8 cellular contexts compared by ENCODE assay signal in the genomic region with DNA sequence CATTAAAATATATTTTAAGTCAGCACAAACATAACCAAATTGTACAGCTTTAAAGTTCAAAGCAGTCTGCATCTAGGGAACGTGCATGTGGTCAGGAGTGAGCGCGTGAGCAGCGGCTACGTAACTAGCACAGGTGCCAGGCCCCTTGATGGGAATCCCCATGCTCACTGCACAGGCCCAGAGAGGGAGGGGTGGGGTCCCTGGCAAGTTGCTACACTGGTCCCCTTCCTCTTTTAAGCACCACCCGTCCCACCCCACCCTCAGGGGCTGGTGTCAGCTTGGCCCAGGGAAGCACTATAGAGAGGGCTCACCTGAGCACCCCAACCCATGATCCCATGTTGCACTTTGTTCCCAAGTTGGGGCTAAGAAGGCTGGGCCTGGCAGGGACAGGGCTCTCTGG. TPM values are rescaled to one million over a fixed set of nuclear protein-coding genes. Genes with fewer than 3 reads are reported as not detected.
DNase-seq lines count a peak whose midpoint lies in the region; ATAC-seq, FAIRE-seq and TF ChIP-seq lines count a peak whose summit lies in the region.

No MANE protein-coding gene starts in this region.

- DNase-seq in A549 (ENCODE audit: low read depth in 1 of 2, low spot score in 1 of 2) (no peak), HFF-Myc (ENCODE audit: extremely low read depth, low read depth) (no peak), adrenal gland (peak in 6 of 7 donors; percentile 46 to 70 (median 62)), kidney epithelial cell (ENCODE audit: low read depth) (no peak), thoracic aorta (ENCODE audit: low spot score) (no peak), AG08396 (ENCODE audit: low spot score) (no peak), foreskin melanocyte (no peak)

- ATAC-seq in A549, result no peak
- ATAC-seq in thoracic aorta (ENCODE audit: insufficient number of reproducible peaks, low FRiP score, low read depth), result no peak
- ATAC-seq in GM21390 (IDR thresholded peaks at IDR 0.05; ENCODE audit: unreplicated experiment), result no peak

- H3K36me3 ChIP-seq in adrenal gland (replicated peaks in 1 of 2), result peaks cover 0 to 58% of the 10 kb centered on the region in 2 donors
- H3K36me3 ChIP-seq in kidney epithelial cell (ENCODE audit: control insufficient read depth, insufficient read depth, low read length), result peaks cover 1% of the 10 kb centered on the region
- peaks cover 20% of the 10 kb centered on the region for H3K36me3 ChIP-seq in thoracic aorta

- H3K9me3 ChIP-seq in A549, result no peaks in the 10 kb centered on the region
- no peaks in the 10 kb centered on the region for H3K9me3 ChIP-seq in adrenal gland (replicated peaks in 1 of 3)
- H3K9me3 ChIP-seq in thoracic aorta, result no peaks in the 10 kb centered on the region

- H3K4me1 ChIP-seq in A549, result peaks cover 14% of the 10 kb centered on the region
- H3K4me1 ChIP-seq in adrenal gland (replicated peaks in 1 of 2), result peaks cover 14 to 23% of the 10 kb centered on the region in 2 donors
- H3K4me1 ChIP-seq in thoracic aorta (ENCODE audit: control insufficient read depth in 1 of 2, low read depth in 2 of 2), result peaks cover 13 to 31% of the 10 kb centered on the region in 2 donors

- TF ChIP-seq EP300 in A549 (IDR thresholded peaks at IDR 0.05), result no peak

- POLR2A ChIA-PET in A549 (lab: Yijun Ruan, JAX), result no interaction called here

- no peaks in the 10 kb centered on the region for H3K27me3 ChIP-seq in adrenal gland
- no peaks in the 10 kb centered on the region for H3K27me3 ChIP-seq in kidney epithelial cell (ENCODE audit: control insufficient read depth, insufficient read depth, low read length)
- no peaks in the 10 kb centered on the region for H3K27me3 ChIP-seq in thoracic aorta (replicated peaks; ENCODE audit: insufficient read depth)

- TF ChIP-seq POLR2A in A549 (IDR thresholded peaks at IDR 0.05; ENCODE audit: low read length) (no peak), adrenal gland (IDR thresholded peaks at IDR 0.05) (no peak)

- H3K4me3 ChIP-seq in A549 (peak overlapping the region; percentile 54), HFF-Myc (replicated peaks; ENCODE audit: low read depth, low read length) (peak overlapping the region; percentile 92), adrenal gland (peak overlapping the region in 1 of 4 donors; percentile 95), kidney epithelial cell (ENCODE audit: low read depth, low read length) (peak overlapping the region; percentile 55), thoracic aorta (peak overlapping the region; percentile 97)

- no peak for TF ChIP-seq RAD21 in A549 (conservative IDR thresholded peaks at IDR 0.05 in 1 of 2, IDR thresholded peaks at IDR 0.05 in 1 of 2)

- peak overlapping the region; percentile 92 to 99 for H3K27ac ChIP-seq in A549
- H3K27ac ChIP-seq in adrenal gland, result peak overlapping the region; percentile 83 to 99 (median 95)
- peak overlapping the region; percentile 83 to 92 for H3K27ac ChIP-seq in thoracic aorta

- intact Hi-C loops in adrenal gland (cut with DNase I), result no loop called here

- peak overlapping the region; percentile 80 for H3K4me2 ChIP-seq in A549

- CTCF ChIA-PET in A549 (lab: Yijun Ruan, JAX), result interaction anchor here (1.2 to 2.1 kb wide), 2 partner anchors 12 to 116 kb away, joined by 3 to 7 read pairs; no protein-coding TSS in a partner anchor

- TF ChIP-seq CTCF in A549 (IDR thresholded peaks at IDR 0.05) (no peak), HFF-Myc (IDR thresholded peaks at IDR 0.05; ENCODE audit: low read depth, low read length, missing control alignments) (no peak), adrenal gland (IDR thresholded peaks at IDR 0.05) (no peak), kidney epithelial cell (IDR thresholded peaks at IDR 0.05; ENCODE audit: insufficient read depth, low read length, poor library complexity, severe bottlenecking) (no peak), thoracic aorta (IDR thresholded peaks at IDR 0.05) (no peak)

- WGBS in A549 (ENCODE audit: missing lambda C conversion rate), result 63% methylated on average over 6 of the region's 6 CpGs
- 0 to 28% (median 17%) methylated on average over 1 to 6 of the region's 6 CpGs for WGBS in adrenal gland, 4 donors

- no peak for FAIRE-seq in A549 (lab: Jason Lieb, UNC)

TF ChIP-seq in A549, 52 proteins besides CTCF, POLR2A, EP300 and RAD21:
- TF ChIP-seq JUNB (IDR thresholded peaks at IDR 0.05), result no peak
- TF ChIP-seq NFE2L2 (conservative IDR thresholded peaks at IDR 0.05; ENCODE audit: low read length), result no peak

RNA-seq across cellular contexts. Expression of gene GMPPB, which starts 0.8 kb away (rescaled TPM):
- polyA plus RNA-seq in A549 (2011; rRNA removed) (12.2 and 12.9 TPM in 2 replicates), A549 (2017; fragmentation: RNase III; extraction: RNeasy Plus Mini Kit Qiagen cat#74134 plus additional on column Dnase treatment) (22.1 to 26.9 TPM (median 24.1 TPM) in 3 replicates), adrenal gland (10 to 100 TPM; 11.2 to 38.5 (median 20.2) TPM)
- 23.8 and 27.3 TPM in 2 replicates for polyA plus RNA-seq in A549 (2012; cell fraction: cytosol; rRNA removed)
- 44.8 and 45.3 TPM in 2 replicates for polyA plus RNA-seq in A549 (2012; cell fraction: nucleus; rRNA removed)
- polyA minus RNA-seq in A549 (2011; rRNA and poly(A)+ RNA removed), result 20.8 and 22.9 TPM in 2 replicates
- total RNA-seq in adrenal gland (100 to 1,000 TPM in 1 of 8 donors, 10 to 100 TPM in 7; 22.3 to 141 (median 33.1) TPM), kidney epithelial cell (44.0 and 53.2 TPM in 2 replicates), thoracic aorta (10 to 100 TPM; 30.5 to 43.1 TPM)

RNA-seq across cellular contexts. Expression of gene AMIGO3, which starts 5.1 kb away (rescaled TPM):
- polyA plus RNA-seq in A549 (2011; rRNA removed), result 0.03 TPM in 1 of 2 replicates, not detected in the other
- 0.26 and 0.88 TPM in 2 replicates for polyA plus RNA-seq in A549 (2012; cell fraction: cytosol; rRNA removed)
- polyA plus RNA-seq in A549 (2012; cell fraction: nucleus; rRNA removed), result 7.5 and 14.5 TPM in 2 replicates
- polyA plus RNA-seq in A549 (2017; fragmentation: RNase III; extraction: RNeasy Plus Mini Kit Qiagen cat#74134 plus additional on column Dnase treatment), result 0.13 TPM in 1 of 3 replicates, not detected in the others
- polyA minus RNA-seq in A549 (2011; rRNA and poly(A)+ RNA removed), result 0.34 TPM in 1 of 2 replicates, not detected in the other
- total RNA-seq in adrenal gland, result 1 to 10 TPM in 3 of 8 donors, under 1 TPM in 2, not detected in 3; 0.34 to 1.3 (median 1.2) TPM
- 1 to 10 TPM in 2 of 3 donors, not detected in 1; 2.2 to 3.0 TPM for polyA plus RNA-seq in adrenal gland
- 2.9 TPM in 1 of 2 replicates, not detected in the other for total RNA-seq in kidney epithelial cell
- 1 to 10 TPM; 3.0 to 5.8 TPM for total RNA-seq in thoracic aorta

RNA-seq across cellular contexts. Expression of gene RNF123, which starts 35.2 kb away (rescaled TPM):
- polyA plus RNA-seq in A549 (2011; rRNA removed), result 14.4 and 21.3 TPM in 2 replicates
- polyA plus RNA-seq in A549 (2012; cell fraction: cytosol; rRNA removed), result 26.4 and 33.3 TPM in 2 replicates
- polyA plus RNA-seq in A549 (2012; cell fraction: nucleus; rRNA removed), result 108 and 136 TPM in 2 replicates
- polyA plus RNA-seq in A549 (2017; fragmentation: RNase III; extraction: RNeasy Plus Mini Kit Qiagen cat#74134 plus additional on column Dnase treatment), result 12.9 to 16.1 TPM (median 16.0 TPM) in 3 replicates
- polyA minus RNA-seq in A549 (2011; rRNA and poly(A)+ RNA removed), result 29.7 and 31.8 TPM in 2 replicates
- 10 to 100 TPM; 19.5 to 62.3 (median 38.3) TPM for total RNA-seq in adrenal gland
- polyA plus RNA-seq in adrenal gland, result 10 to 100 TPM; 35.1 to 59.6 (median 48.8) TPM
- 30.0 and 30.8 TPM in 2 replicates for total RNA-seq in kidney epithelial cell
- 10 to 100 TPM; 28.3 to 29.4 TPM for total RNA-seq in thoracic aorta

RNA-seq across cellular contexts. Expression of gene MST1, which starts 35.3 kb away (rescaled TPM):
- polyA plus RNA-seq in A549 (2011; rRNA removed) (3.6 and 5.0 TPM in 2 replicates), A549 (2017; fragmentation: RNase III; extraction: RNeasy Plus Mini Kit Qiagen cat#74134 plus additional on column Dnase treatment) (3.2 to 6.9 TPM (median 4.9 TPM) in 3 replicates), adrenal gland (100 to 1,000 TPM in 2 of 3 donors, 1 to 10 TPM in 1; 7.5 to 241 (median 240) TPM)
- polyA plus RNA-seq in A549 (2012; cell fraction: cytosol; rRNA removed), result 1.8 and 2.0 TPM in 2 replicates
- polyA plus RNA-seq in A549 (2012; cell fraction: nucleus; rRNA removed), result 38.0 and 40.8 TPM in 2 replicates
- polyA minus RNA-seq in A549 (2011; rRNA and poly(A)+ RNA removed), result 2.6 and 2.8 TPM in 2 replicates
- total RNA-seq in adrenal gland (10 to 100 TPM; 13.4 to 92.0 (median 36.4) TPM), kidney epithelial cell (12.4 and 21.6 TPM in 2 replicates), thoracic aorta (1 to 10 TPM; 8.3 to 9.2 TPM)

RNA-seq across cellular contexts. Expression of gene APEH, which starts 50.4 kb away (rescaled TPM):
- polyA plus RNA-seq in A549 (2011; rRNA removed) (60.8 and 74.9 TPM in 2 replicates), A549 (2017; fragmentation: RNase III; extraction: RNeasy Plus Mini Kit Qiagen cat#74134 plus additional on column Dnase treatment) (57.9 to 66.9 TPM (median 64.9 TPM) in 3 replicates), adrenal gland (100 to 1,000 TPM in 1 of 3 donors, 10 to 100 TPM in 2; 36.5 to 124 (median 45.9) TPM)
- 66.5 and 81.7 TPM in 2 replicates for polyA plus RNA-seq in A549 (2012; cell fraction: cytosol; rRNA removed)
- 122 and 140 TPM in 2 replicates for polyA plus RNA-seq in A549 (2012; cell fraction: nucleus; rRNA removed)
- polyA minus RNA-seq in A549 (2011; rRNA and poly(A)+ RNA removed), result 178 and 189 TPM in 2 replicates
- total RNA-seq in adrenal gland (100 to 1,000 TPM in 6 of 8 donors, 10 to 100 TPM in 2; 86.6 to 158 (median 126) TPM), kidney epithelial cell (141 and 146 TPM in 2 replicates), thoracic aorta (100 to 1,000 TPM in 1 of 2 donors, 10 to 100 TPM in 1; 57.6 to 108 TPM)

Comparison
In these comparisons a context has a peak if more than half of its experiments do, and no peak if none do; other contexts are left out.
1. DNase-seq: peak in adrenal gland (6 of 7); none in A549 (0 of 2), HFF-Myc (single experiment), kidney epithelial cell (single experiment), thoracic aorta (single experiment), AG08396 (single experiment) and foreskin melanocyte (single experiment).
2. Peak in every context shown above with its lines, with median percentiles within 50 percentile points of each other: H3K27ac ChIP-seq.